In genomic region chr5:177509361-177509951, GRCh38 we compare ENCODE assay signal across 8 cellular contexts. TPM values are rescaled to one million over a fixed set of nuclear protein-coding genes. Genes with fewer than 3 reads are reported as not detected.
DNase-seq lines count a peak whose midpoint lies in the region; ATAC-seq and TF ChIP-seq lines count a peak whose summit lies in the region.

Gene DOK3, minus strand, starts transcription at chr5:177509826. Its CDS starts 286 bp downstream, at chr5:177509540.

- peak in 1 of 3 donors; percentile 31 for TF ChIP-seq POLR2A in body of pancreas (IDR thresholded peaks at IDR 0.05)

- H3K4me1 Mint-ChIP-seq in activated CD4-positive, alpha-beta T cell treated with anti-CD3 and anti-CD28 coated beads, Interleukin-2, amount 10 ng/mL, durations not matched to agents 7 days and 5 days: peaks cover 6% of the 10 kb centered on the region

- H3K18ac ChIP-seq in neuronal stem cell (ENCODE audit: low read length): peak within 1 kb of the TSS; percentile 38

- no peaks in the 10 kb centered on the region for H3K9me3 Mint-ChIP-seq in activated CD4-positive, alpha-beta T cell treated with anti-CD3 and anti-CD28 coated beads, Interleukin-2, amount 10 ng/mL, durations not matched to agents 7 days and 5 days

- no peaks in the 10 kb centered on the region for H3K79me2 ChIP-seq in smooth muscle cell (ENCODE audit: low read depth)

- H3K4me1 ChIP-seq in body of pancreas (peaks cover 15% of the 10 kb centered on the region), neuronal stem cell (ENCODE audit: control insufficient read depth in 2 of 2, insufficient read depth in 1 of 2, low read depth in 1 of 2, low read length in 2 of 2) (peaks cover 2 to 12% of the 10 kb centered on the region in 2 donors), smooth muscle cell (ENCODE audit: low read depth) (no peaks in the 10 kb centered on the region)

- peak within 1 kb of the TSS; percentile 75 for H2BK5ac ChIP-seq in neuronal stem cell (ENCODE audit: low read length)

- no peak within 1 kb of the TSS for H3K4me3 Mint-ChIP-seq in activated CD4-positive, alpha-beta T cell treated with anti-CD3 and anti-CD28 coated beads, Interleukin-2, amount 10 ng/mL, durations not matched to agents 7 days and 5 days

- no peak within 1 kb of the TSS for H3K27ac Mint-ChIP-seq in activated CD4-positive, alpha-beta T cell treated with anti-CD3 and anti-CD28 coated beads, Interleukin-2, amount 10 ng/mL, durations not matched to agents 7 days and 5 days

- H3K79me1 ChIP-seq in neuronal stem cell (ENCODE audit: low read depth, low read length): peaks cover 14% of the 10 kb centered on the region

- no peaks in the 10 kb centered on the region for H3K27me3 Mint-ChIP-seq in activated CD4-positive, alpha-beta T cell treated with anti-CD3 and anti-CD28 coated beads, Interleukin-2, amount 10 ng/mL, durations not matched to agents 7 days and 5 days

- no peak within 1 kb of the TSS for H4K91ac ChIP-seq in neuronal stem cell (ENCODE audit: low read depth, low read length, poor library complexity)

- ATAC-seq in GM18498 (IDR thresholded peaks at IDR 0.05; ENCODE audit: unreplicated experiment) (peak; percentile 34), HG03108 (IDR thresholded peaks at IDR 0.05; ENCODE audit: unreplicated experiment) (peak; percentile 30), body of pancreas (no peak)

- peaks cover 18% of the 10 kb centered on the region for H3K36me3 Mint-ChIP-seq in activated CD4-positive, alpha-beta T cell treated with anti-CD3 and anti-CD28 coated beads, Interleukin-2, amount 10 ng/mL, durations not matched to agents 7 days and 5 days (ENCODE audit: low read depth)

- DNase-seq in body of pancreas (peak in 3 of 4 donors; percentile 46 to 69 (median 53)), neuronal stem cell (ENCODE audit: low spot score) (no peak), NCI-H128 (lab: John Stamatoyannopoulos, UW; ENCODE audit: unreplicated experiment) (no peak), smooth muscle cell (lab: John Stamatoyannopoulos, UW; ENCODE audit: unreplicated experiment) (no peak)
- DNase-seq in stimulated activated naive CD4-positive, alpha-beta T cell (lab: John Stamatoyannopoulos, UW): no peak
- DNase-seq in activated CD4-positive, alpha-beta T cell treated with anti-CD3 and anti-CD28 coated beads, Interleukin-2, amount 10 ng/mL, durations not matched to agents 7 days and 5 days: no peak

- peak within 1 kb of the TSS in 3 of 4 donors; percentile 3 to 58 (median 30) for H3K27ac ChIP-seq in body of pancreas
- H3K27ac ChIP-seq in neuronal stem cell (replicated peaks; ENCODE audit: low read length): no peak within 1 kb of the TSS
- H3K27ac ChIP-seq in smooth muscle cell (ENCODE audit: low read depth): no peak within 1 kb of the TSS

- H3K9me3 ChIP-seq in body of pancreas (no peaks in the 10 kb centered on the region), neuronal stem cell (replicated peaks in 1 of 2; ENCODE audit: control insufficient read depth in 2 of 2, insufficient read depth in 1 of 2, low read depth in 1 of 2, low read length in 2 of 2) (no peaks in the 10 kb centered on the region), smooth muscle cell (replicated peaks; ENCODE audit: low read depth) (no peaks in the 10 kb centered on the region)

- intact Hi-C loops in body of pancreas (cut with DNase I): no loop called here

- POLR2A ChIA-PET in activated CD4-positive, alpha-beta T cell treated with anti-CD3 and anti-CD28 coated beads, Interleukin-2, amount 10 ng/mL, durations not matched to agents 7 days and 5 days (lab: Charles Lee): interaction anchor here (0.7 to 1.0 kb wide), 2 partner anchors 12 to 17 kb away, joined by 4 to 7 read pairs; partner anchors contain the start of gene PDLIM7

- no peaks in the 10 kb centered on the region for H3F3A ChIP-seq in smooth muscle cell (ENCODE audit: low read depth)

- H3K4me2 ChIP-seq in neuronal stem cell (ENCODE audit: insufficient read depth, low read length, poor library complexity, severe bottlenecking) (no peak within 1 kb of the TSS), smooth muscle cell (no peak within 1 kb of the TSS)

- no peak within 1 kb of the TSS for H3K4ac ChIP-seq in neuronal stem cell (ENCODE audit: low read length)

- TF ChIP-seq CTCF in body of pancreas (IDR thresholded peaks at IDR 0.05) (no peak), smooth muscle cell (IDR thresholded peaks at IDR 0.05; ENCODE audit: borderline replicate concordance, insufficient read depth, poor library complexity, severe bottlenecking) (no peak)

- CTCF ChIA-PET in activated CD4-positive, alpha-beta T cell treated with anti-CD3 and anti-CD28 coated beads, Interleukin-2, amount 10 ng/mL, durations not matched to agents 7 days and 5 days (lab: Charles Lee): interaction anchor here (1.2 to 4.4 kb wide), 6 partner anchors 8 to 119 kb away, joined by 3 to 19 read pairs (median 4); partner anchors contain the start of gene PDLIM7

- no peak within 1 kb of the TSS for H2BK120ac ChIP-seq in neuronal stem cell (ENCODE audit: low read depth, low read length)

- H3K27me3 ChIP-seq in body of pancreas: no peaks in the 10 kb centered on the region
- H3K27me3 ChIP-seq in neuronal stem cell (ENCODE audit: control insufficient read depth in 3 of 3, insufficient read depth in 3 of 3, low read depth in 1 of 3, low read length in 3 of 3): no peaks in the 10 kb centered on the region
- no peaks in the 10 kb centered on the region for H3K27me3 ChIP-seq in smooth muscle cell (ENCODE audit: low read depth)

- H2BK12ac ChIP-seq in neuronal stem cell (ENCODE audit: low read length): peak within 1 kb of the TSS; percentile 97

- no peaks in the 10 kb centered on the region for H4K20me1 ChIP-seq in smooth muscle cell (ENCODE audit: low read depth)

- no peak within 1 kb of the TSS for H2BK15ac ChIP-seq in neuronal stem cell (ENCODE audit: low read length)

- H3K4me3 ChIP-seq in body of pancreas (no peak within 1 kb of the TSS), neuronal stem cell (ENCODE audit: low read length in 2 of 2) (peak within 1 kb of the TSS in 1 of 2 donors; percentile 12), smooth muscle cell (no peak within 1 kb of the TSS)

- peak within 1 kb of the TSS; percentile 56 for H3K14ac ChIP-seq in neuronal stem cell (ENCODE audit: low read length)

- H3K9ac ChIP-seq in neuronal stem cell (ENCODE audit: low read depth, low read length, poor library complexity) (peak within 1 kb of the TSS; percentile 72), smooth muscle cell (ENCODE audit: low read depth) (no peak within 1 kb of the TSS)

- no peak within 1 kb of the TSS for H4K8ac ChIP-seq in neuronal stem cell (ENCODE audit: low read depth, low read length)

- H2AFZ ChIP-seq in neuronal stem cell (ENCODE audit: low read length) (no peak within 1 kb of the TSS), smooth muscle cell (ENCODE audit: low read depth) (no peak within 1 kb of the TSS)

- 21 to 40% methylated on average over 6 to 19 of the region's 20 CpGs for WGBS in body of pancreas, 2 donors
- whole genome bisulfite sequencing in neuronal stem cell (ENCODE audit: extremely low coverage in 2 of 2, insufficient read length in 2 of 2, insufficient replicate concordance in 1 of 2), 2 donors: no CpG with 5 or more reads among the region's 20 CpGs
- 80% methylated on average over 14 of the region's 20 CpGs for WGBS in smooth muscle cell (ENCODE audit: low lambda C conversion rate)

- H3K23ac ChIP-seq in neuronal stem cell (ENCODE audit: low read depth, low read length, poor library complexity): peak within 1 kb of the TSS; percentile 49

- H2AK5ac ChIP-seq in neuronal stem cell (ENCODE audit: low read depth, low read length): peak within 1 kb of the TSS; percentile 37

- H3K36me3 ChIP-seq in body of pancreas (replicated peaks in 1 of 2; ENCODE audit: insufficient read depth in 1 of 2, low read depth in 2 of 2) (peaks cover 17 to 18% of the 10 kb centered on the region in 2 donors), neuronal stem cell (replicated peaks in 1 of 2; ENCODE audit: control insufficient read depth in 2 of 2, insufficient read depth in 2 of 2, low read length in 2 of 2) (peaks cover 38 to 46% of the 10 kb centered on the region in 2 donors), smooth muscle cell (ENCODE audit: low read depth) (no peaks in the 10 kb centered on the region)

RNA-seq across cellular contexts. Expression of gene DOK3, which starts in this region (rescaled TPM):
- total RNA-seq in body of pancreas: 1 to 10 TPM; 3.3 to 5.4 TPM
- 1.2 TPM for polyA plus RNA-seq in neuronal stem cell (2013, experiment 1 of 2)
- 1.2 TPM for polyA plus RNA-seq in neuronal stem cell (2013, experiment 2 of 2)
- total RNA-seq in smooth muscle cell: 0.58 and 1.5 TPM in 2 replicates
- polyA plus RNA-seq in smooth muscle cell: 1.4 and 3.5 TPM in 2 replicates
- total RNA-seq in activated CD4-positive, alpha-beta T cell treated with anti-CD3 and anti-CD28 coated beads, Interleukin-2, amount 10 ng/mL, durations not matched to agents 7 days and 5 days: 1 to 10 TPM; 2.9 to 3.9 TPM

Comparison
In these comparisons a context has a peak if more than half of its experiments do, and no peak if none do; other contexts are left out.
1. DNase-seq: peak in body of pancreas (3 of 4); none in neuronal stem cell (single experiment), NCI-H128 (single experiment), smooth muscle cell (single experiment), stimulated activated naive CD4-positive, alpha-beta T cell (0 of 6) and activated CD4-positive, alpha-beta T cell treated with anti-CD3 and anti-CD28 coated beads, Interleukin-2, amount 10 ng/mL, durations not matched to agents 7 days and 5 days (single experiment).
2. H3K27ac ChIP-seq: peak in body of pancreas (3 of 4); none in neuronal stem cell (single experiment) and smooth muscle cell (single experiment).